12 cellular contexts compared by ENCODE assay signal in genomic region chr1:109877776-109878175, GRCh38. TPM values are rescaled to one million over a fixed set of nuclear protein-coding genes. Genes with fewer than 3 reads are reported as not detected.
DNase-seq lines count a peak whose midpoint lies in the region; ATAC-seq, FAIRE-seq and TF ChIP-seq lines count a peak whose summit lies in the region.
"Had no signal": no experiment of that assay in that cellular context is flagged by ENCODE, and none has a peak within 500 bp of the region (broad histone marks: within the 10 kb centered on the region; RNA-seq: fewer than 3 reads in every experiment).

No MANE protein-coding gene starts in this region.

- H3K4me3 Mint-ChIP-seq in HFFc6, result peak overlapping the region; percentile 68
- peak overlapping the region; percentile 34 for H3K4me3 Mint-ChIP-seq in stimulated activated memory B cell treated with anti-CD40 and anti-IgM and Interleukin-4, amounts not matched to agents 10 μg/mL and 1 μg/mL and 100 μg/mL, for 72 hours
- H3K4me3 Mint-ChIP-seq: central memory CD8-positive, alpha-beta T cell had no signal

- no peak for TF ChIP-seq POLR2A in K562 (conservative IDR thresholded peaks at IDR 0.05)

- ATAC-seq in K562, result no peak
- no peak for ATAC-seq in lower lobe of right lung
- peak; percentile 87 for ATAC-seq in stimulated activated memory B cell treated with anti-CD40 and anti-IgM and Interleukin-4, amounts not matched to agents 10 μg/mL and 1 μg/mL and 100 μg/mL, for 72 hours
- ATAC-seq in GM21381 (IDR thresholded peaks at IDR 0.05; ENCODE audit: unreplicated experiment), result no peak

- no peaks in the 10 kb centered on the region for H3K36me3 Mint-ChIP-seq in HFFc6 (ENCODE audit: low read depth)
- no peaks in the 10 kb centered on the region for H3K36me3 Mint-ChIP-seq in stimulated activated memory B cell treated with anti-CD40 and anti-IgM and Interleukin-4, amounts not matched to agents 10 μg/mL and 1 μg/mL and 100 μg/mL, for 72 hours

- no peaks in the 10 kb centered on the region for H3K9me1 ChIP-seq in K562 (ENCODE audit: control insufficient read depth, insufficient read depth, low read length)

- no peaks in the 10 kb centered on the region for H3K9me3 ChIP-seq in K562 (replicated peaks; ENCODE audit: control insufficient read depth, insufficient read depth, low read depth, low read length)
- H3K9me3 ChIP-seq in lower lobe of right lung, result no peaks in the 10 kb centered on the region
- H3K9me3 ChIP-seq: neutrophil had no signal

- WGBS in K562 (ENCODE audit: insufficient coverage, low coverage, missing lambda C conversion rate), result 53% methylated on average over 3 of the region's 3 CpGs

- in situ Hi-C loops in K562 (cut with MboI), result no loop called here

- peaks cover 85% of the 10 kb centered on the region for H3K4me1 Mint-ChIP-seq in HFFc6 (ENCODE audit: low read depth)
- peaks cover 54% of the 10 kb centered on the region for H3K4me1 Mint-ChIP-seq in stimulated activated memory B cell treated with anti-CD40 and anti-IgM and Interleukin-4, amounts not matched to agents 10 μg/mL and 1 μg/mL and 100 μg/mL, for 72 hours

- POLR2A ChIA-PET in K562 (lab: Yijun Ruan, JAX), result interaction anchor here (1.0 to 1.8 kb wide), 3 partner anchors 9 to 87 kb away, joined by 3 to 14 read pairs (median 5); no protein-coding TSS in a partner anchor

- H3K4me3 ChIP-seq in K562, result no peak overlapping the region
- peak overlapping the region; percentile 4 for H3K4me3 ChIP-seq in lower lobe of right lung

- DNase-seq in HFFc6 (no peak), K562 (ENCODE audit: extremely low read depth in 1 of 4, low spot score in 3 of 4) (no peak), lower lobe of right lung (no peak), inferior parietal cortex (ENCODE audit: extremely low spot score) (no peak), dermis blood vessel endothelial cell (no peak), activated gamma-delta T cell treated with Interleukin-2 at 50 U/mL for 16 hours (no peak)
- DNase-seq: activated T-cell treated with anti-CD3 and anti-CD28 coated beads, Interleukin-2, amount 50 U/mL, for 1 hour; NCI-H524 had no signal

- TF ChIP-seq CTCF in HFFc6 (IDR thresholded peaks at IDR 0.05), result peak; percentile 17
- TF ChIP-seq CTCF in K562 (IDR thresholded peaks at IDR 0.05 in 2 of 3, conservative IDR thresholded peaks at IDR 0.05 in 1 of 3; ENCODE audit: insufficient read depth in 2 of 3, low read depth in 1 of 3, low read length in 3 of 3), result no peak; a peak in 1 of 6 replicates
- no peak for TF ChIP-seq CTCF in lower lobe of right lung (IDR thresholded peaks at IDR 0.05)

- CTCF ChIA-PET in K562 (lab: Yijun Ruan, JAX; ENCODE audit: low intra/inter-chr PET ratio), result no interaction called here

- no peak for TF ChIP-seq EP300 in K562 (IDR thresholded peaks at IDR 0.05; ENCODE audit: low read length)

- no peaks in the 10 kb centered on the region for H3K27me3 Mint-ChIP-seq in HFFc6 (ENCODE audit: insufficient read depth)
- H3K27me3 Mint-ChIP-seq in stimulated activated memory B cell treated with anti-CD40 and anti-IgM and Interleukin-4, amounts not matched to agents 10 μg/mL and 1 μg/mL and 100 μg/mL, for 72 hours, result peaks cover 10% of the 10 kb centered on the region

- intact Hi-C loops in K562 (cut with micrococcal nuclease) (no loop called here), lower lobe of right lung (cut with DNase I) (no loop called here)

- peaks cover 19 to 28% of the 10 kb centered on the region in 2 experiments; a peak in 4 of 5 replicates for H3K4me1 ChIP-seq in K562 (replicated peaks in 1 of 2; ENCODE audit: control insufficient read depth in 2 of 2, insufficient read depth in 2 of 2, low read length in 2 of 2)
- peaks cover 35% of the 10 kb centered on the region for H3K4me1 ChIP-seq in lower lobe of right lung

- H3K9ac ChIP-seq in K562 (ENCODE audit: insufficient read depth in 1 of 2, low read depth in 2 of 2, low read length in 2 of 2), result peak overlapping the region in 1 of 2 experiments; percentile 61; a peak in 2 of 4 replicates

- H3K27me3 ChIP-seq in K562 (ENCODE audit: control insufficient read depth in 2 of 2, insufficient read depth in 2 of 2, low read length in 2 of 2) (no peaks in the 10 kb centered on the region), lower lobe of right lung (ENCODE audit: low read depth) (no peaks in the 10 kb centered on the region)
- H3K27me3 ChIP-seq: neutrophil had no signal

- H3K27ac Mint-ChIP-seq in HFFc6, result peak overlapping the region; percentile 98
- peak overlapping the region; percentile 88 for H3K27ac Mint-ChIP-seq in stimulated activated memory B cell treated with anti-CD40 and anti-IgM and Interleukin-4, amounts not matched to agents 10 μg/mL and 1 μg/mL and 100 μg/mL, for 72 hours

- BruUV-seq in K562 (replicated peaks; lab: Mats Ljungman, UMichigan), result no TSS peak

- peak overlapping the region; percentile 63 for H2AFZ ChIP-seq in K562 (ENCODE audit: low read depth, low read length)

- H3K79me2 ChIP-seq in K562 (ENCODE audit: control insufficient read depth, insufficient read depth, low read length), result no peaks in the 10 kb centered on the region

- FAIRE-seq in K562 (lab: Jason Lieb, UNC), result no peak

- H4K20me1 ChIP-seq in K562 (replicated peaks; ENCODE audit: control insufficient read depth, insufficient read depth, low read length), result no peaks in the 10 kb centered on the region

- H3K9me3 Mint-ChIP-seq in HFFc6, result no peaks in the 10 kb centered on the region
- no peaks in the 10 kb centered on the region for H3K9me3 Mint-ChIP-seq in stimulated activated memory B cell treated with anti-CD40 and anti-IgM and Interleukin-4, amounts not matched to agents 10 μg/mL and 1 μg/mL and 100 μg/mL, for 72 hours
- H3K9me3 Mint-ChIP-seq: central memory CD8-positive, alpha-beta T cell had no signal

- no peak overlapping the region for H3K4me2 ChIP-seq in K562 (ENCODE audit: insufficient read depth, low read length)

- H3K36me3 ChIP-seq in K562 (ENCODE audit: control insufficient read depth, insufficient read depth, low read length) (no peaks in the 10 kb centered on the region), lower lobe of right lung (no peaks in the 10 kb centered on the region)
- H3K36me3 ChIP-seq: neutrophil had no signal

- H3K27ac ChIP-seq in K562 (ENCODE audit: extremely low read depth, low read depth, low read length) (no peak overlapping the region), lower lobe of right lung (peak overlapping the region; percentile 92)
- H3K27ac ChIP-seq: neutrophil had no signal

- no peak for TF ChIP-seq RAD21 in K562 (CRISPR knock-in tag; conservative IDR thresholded peaks at IDR 0.05 in 1 of 2, IDR thresholded peaks at IDR 0.05 in 1 of 2)

TF ChIP-seq in K562, 482 proteins besides CTCF, POLR2A, EP300 and RAD21:
- TF ChIP-seq ZNF274 (IDR thresholded peaks at IDR 0.05; ENCODE audit: borderline replicate concordance, low read depth, low read length), result no peak
- TF ChIP-seq MTA1 (IDR thresholded peaks at IDR 0.05; ENCODE audit: borderline replicate concordance), result no peak
- no peak for TF ChIP-seq HDAC8 (tag; IDR thresholded peaks at IDR 0.05)
TF ChIP-seq in K562: peak in this region for 0.

RNA-seq across cellular contexts. Expression of gene CSF1, which starts 32.9 kb away (rescaled TPM):
- total RNA-seq in HFFc6 (2021; fragmentation: NEBNext Ultra II Directional; extraction: Animal tissue kit (Norgen Biotek cat#: 25700)), result 10 to 100 TPM; 28.7 to 79.3 (median 72.4) TPM
- 11.8 and 30.8 TPM in 2 replicates for total RNA-seq in K562 (2011; cell fraction: chromatin; rRNA removed; ENCODE audit: low replicate concordance)
- 17.2 and 24.8 TPM in 2 replicates for total RNA-seq in K562 (2011; cell fraction: nucleolus; rRNA removed)
- total RNA-seq in K562 (2011; cell fraction: nucleoplasm; rRNA removed), result 16.3 and 18.2 TPM in 2 replicates
- total RNA-seq in K562 (2014; rRNA removed), result 2.8 and 5.9 TPM in 2 replicates
- 1.6 TPM in 2 replicates for total RNA-seq in K562 (2014; rRNA removed; fragmentation: Illumina TruSeq; extraction: Trizol)
- 2.4 and 3.4 TPM in 2 replicates for total RNA-seq in K562 (2015; rRNA removed; fragmentation: Illumina TruSeq; extraction: Trizol)
- 6.7 and 6.8 TPM in 2 replicates for total RNA-seq in K562 (2021)
- polyA plus RNA-seq in K562 (2011; rRNA removed), result 6.9 and 11.8 TPM in 2 replicates
- 4.6 and 12.6 TPM in 2 replicates for polyA plus RNA-seq in K562 (2011; cell fraction: cytosol; rRNA removed)
- 12.5 and 39.9 TPM in 2 replicates for polyA plus RNA-seq in K562 (2011; cell fraction: nucleus; rRNA removed)
- 4.7 and 8.6 TPM in 2 replicates for polyA plus RNA-seq in K562 (2012)
- polyA plus RNA-seq in K562 (2014; fragmentation: Illumina TruSeq; extraction: Trizol), result 3.8 and 4.8 TPM in 2 replicates
- under 1 TPM; 0.18 to 0.23 TPM for polyA plus RNA-seq in K562 (2014; fragmentation: Nextera tagmentation; extraction: Ambion mirVana)
- polyA plus RNA-seq in K562 (2014; rRNA removed), result 2.7 and 4.3 TPM in 2 replicates
- polyA minus RNA-seq in K562 (2011; rRNA and poly(A)+ RNA removed), result 3.9 and 8.8 TPM in 2 replicates
- 8.5 and 11.6 TPM in 2 replicates for polyA minus RNA-seq in K562 (2011; cell fraction: cytosol; rRNA and poly(A)+ RNA removed)
- polyA minus RNA-seq in K562 (2011; cell fraction: nucleus; rRNA and poly(A)+ RNA removed), result 5.1 and 13.7 TPM in 2 replicates
- total RNA-seq in lower lobe of right lung, result 64.3 TPM
- total RNA-seq in dermis blood vessel endothelial cell, result 19.6 and 21.1 TPM in 2 replicates
